Comparison of ENCODE assay signal across 25 cellular contexts in genomic region chr2:128742467-128742866, GRCh38.
"Had no signal": no experiment of that assay in that cellular context is flagged by ENCODE, and none has a peak within 500 bp of the region (broad histone marks: within the 10 kb centered on the region; RNA-seq: fewer than 3 reads in every experiment).

No MANE protein-coding gene starts in this region.

- H3K36me3 ChIP-seq: esophagus muscularis mucosa, heart right ventricle, neural progenitor cell, sigmoid colon, stomach, thyroid gland had no signal

- H3K4me3 Mint-ChIP-seq: immature natural killer cell; naive thymus-derived CD4-positive, alpha-beta T cell; nephron; neural progenitor cell; stimulated activated effector memory CD8-positive, alpha-beta T cell treated with anti-CD3 and anti-CD28 coated beads, Interleukin-12 subunit alpha, Interleukin-12 subunit beta, amount 100 ng/mL, for 72 hours had no signal

- FAIRE-seq: endothelial cell of umbilical vein, keratinocyte had no signal

- H3K9me3 ChIP-seq: esophagus muscularis mucosa, heart right ventricle, sigmoid colon, stomach, thyroid gland had no signal

- H2AFZ ChIP-seq: neural progenitor cell, parathyroid adenoma had no signal

- H3K4me2 ChIP-seq: neural progenitor cell had no signal

- H3K4me3 ChIP-seq: coronary artery, esophagus muscularis mucosa, heart right ventricle, neural progenitor cell, sigmoid colon, stomach, thyroid gland had no signal

- ATAC-seq: foreskin keratinocyte; heart right ventricle; naive thymus-derived CD4-positive, alpha-beta T cell; stimulated activated effector memory CD8-positive, alpha-beta T cell treated with anti-CD3 and anti-CD28 coated beads, Interleukin-12 subunit alpha, Interleukin-12 subunit beta, amount 100 ng/mL, for 72 hours had no signal

- H3K27me3 ChIP-seq: esophagus muscularis mucosa, heart right ventricle, sigmoid colon, stomach, thyroid gland had no signal

- H3K27ac Mint-ChIP-seq: immature natural killer cell; naive thymus-derived CD4-positive, alpha-beta T cell; nephron; neural progenitor cell; progenitor cell of endocrine pancreas; stimulated activated effector memory CD8-positive, alpha-beta T cell treated with anti-CD3 and anti-CD28 coated beads, Interleukin-12 subunit alpha, Interleukin-12 subunit beta, amount 100 ng/mL, for 72 hours had no signal

- DNase-seq: dermis blood vessel endothelial cell; effector memory CD4-positive, alpha-beta T cell; foreskin keratinocyte; glutamatergic neuron; heart right ventricle; hypothalamus; immature natural killer cell; mesenchymal stem cell; midbrain; naive thymus-derived CD4-positive, alpha-beta T cell; sigmoid colon; stimulated activated CD4-positive, alpha-beta T cell treated with anti-CD3 and anti-CD28 coated beads, Interleukin-2, amount 100 ng/mL, for 24 hours; stimulated activated CD4-positive, alpha-beta T cell treated with anti-CD3 and anti-CD28 coated beads, Interleukin-4, amount 100 ng/mL, for 24 hours; stimulated activated naive CD4-positive, alpha-beta T cell treated with Interleukin-2 at 50 U/mL for 16 hours; stomach; thyroid gland had no signal

- H3K27ac ChIP-seq: coronary artery, esophagus muscularis mucosa, foreskin keratinocyte, heart right ventricle, neural progenitor cell, parathyroid adenoma, sigmoid colon, stomach, thyroid gland had no signal

- H3K4me1 ChIP-seq: esophagus muscularis mucosa, neural progenitor cell, parathyroid adenoma, sigmoid colon, stomach, thyroid gland had no signal

- H3K9ac ChIP-seq: neural progenitor cell, parathyroid adenoma had no signal

- H3K79me2 ChIP-seq: parathyroid adenoma had no signal

- H3K4me1 Mint-ChIP-seq: neural progenitor cell; stimulated activated effector memory CD8-positive, alpha-beta T cell treated with anti-CD3 and anti-CD28 coated beads, Interleukin-12 subunit alpha, Interleukin-12 subunit beta, amount 100 ng/mL, for 72 hours had no signal

- H3K9me3 Mint-ChIP-seq: immature natural killer cell; naive thymus-derived CD4-positive, alpha-beta T cell; neural progenitor cell; stimulated activated effector memory CD8-positive, alpha-beta T cell treated with anti-CD3 and anti-CD28 coated beads, Interleukin-12 subunit alpha, Interleukin-12 subunit beta, amount 100 ng/mL, for 72 hours had no signal

- H3K36me3 Mint-ChIP-seq: immature natural killer cell; naive thymus-derived CD4-positive, alpha-beta T cell; neural progenitor cell; stimulated activated effector memory CD8-positive, alpha-beta T cell treated with anti-CD3 and anti-CD28 coated beads, Interleukin-12 subunit alpha, Interleukin-12 subunit beta, amount 100 ng/mL, for 72 hours had no signal
